ENCODE assay signal across 17 cellular contexts in the genomic region with DNA sequence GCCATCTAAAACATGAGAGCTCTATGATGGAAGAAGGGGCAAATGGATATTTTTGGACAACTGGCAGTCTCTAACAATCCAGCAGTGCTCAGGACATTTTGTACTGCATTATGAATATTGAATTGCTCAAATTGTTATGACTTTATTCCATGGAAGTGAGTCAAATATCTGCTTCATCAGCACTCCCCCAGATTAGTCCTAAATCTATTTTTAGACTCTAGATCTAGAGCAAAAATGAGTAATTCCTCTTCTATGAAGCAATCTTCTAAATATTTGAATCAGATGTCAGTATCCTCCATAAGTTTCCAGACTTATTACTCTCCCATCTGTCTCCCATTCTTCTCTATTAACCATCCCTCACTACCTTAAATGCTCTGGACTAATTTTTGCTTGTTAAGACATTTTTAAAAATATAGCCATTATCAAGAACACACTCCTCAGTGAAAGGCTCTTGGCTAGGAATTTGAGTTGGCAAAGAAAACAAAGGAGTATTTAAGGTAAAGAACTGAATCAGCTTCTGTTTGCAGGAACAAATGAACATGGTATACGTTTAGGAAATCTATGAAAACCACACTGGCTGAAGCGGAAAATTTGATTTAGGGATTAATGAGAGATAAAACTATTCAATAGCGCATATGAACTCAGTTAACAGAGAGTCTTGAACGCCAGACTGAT.
DNase-seq lines count a peak whose midpoint lies in the region; ATAC-seq and TF ChIP-seq lines count a peak whose summit lies in the region.
"Had no signal": no experiment of that assay in that cellular context is flagged by ENCODE, and none has a peak within 500 bp of the region (broad histone marks: within the 10 kb centered on the region; RNA-seq: fewer than 3 reads in every experiment).

No MANE protein-coding gene starts in this region.

- no peak overlapping the region for H3K4me3 ChIP-seq in breast epithelium
- no peak overlapping the region for H3K4me3 ChIP-seq in fibroblast of pulmonary artery (replicated peaks; ENCODE audit: low read depth, low read length)
- H3K4me3 ChIP-seq: coronary artery, gastroesophageal sphincter, ovary had no signal

- H3K27ac Mint-ChIP-seq in MCF 10A (ENCODE audit: low read depth, unreplicated experiment) (peak overlapping the region; percentile 66), T-helper 17 cell (no peak overlapping the region)
- H3K27ac Mint-ChIP-seq: activated naive CD4-positive, alpha-beta T cell treated with anti-CD3 and anti-CD28 coated beads for 36 hours; B cell had no signal

- no TSS peak for BruUV-seq in MCF 10A (replicated peaks; lab: Mats Ljungman, UMichigan)

- H3K36me3 Mint-ChIP-seq in MCF 10A (ENCODE audit: insufficient read depth, unreplicated experiment) (peaks cover 5% of the 10 kb centered on the region), T-helper 17 cell (ENCODE audit: low read depth) (no peaks in the 10 kb centered on the region)

- H3K4me3 Mint-ChIP-seq in MCF 10A (ENCODE audit: unreplicated experiment) (no peak overlapping the region), T-helper 17 cell (peak overlapping the region; percentile 26)
- H3K4me3 Mint-ChIP-seq: activated naive CD4-positive, alpha-beta T cell treated with anti-CD3 and anti-CD28 coated beads for 36 hours; B cell had no signal

- peaks cover 19% of the 10 kb centered on the region for H3K4me1 Mint-ChIP-seq in MCF 10A (ENCODE audit: insufficient read depth, unreplicated experiment)
- H3K4me1 Mint-ChIP-seq in T-helper 17 cell, result no peaks in the 10 kb centered on the region
- H3K4me1 Mint-ChIP-seq: B cell had no signal

- ATAC-seq in T-helper 17 cell (no peak), HG02623 (IDR thresholded peaks at IDR 0.05; ENCODE audit: unreplicated experiment) (no peak), HG02571 (IDR thresholded peaks at IDR 0.05; ENCODE audit: unreplicated experiment) (no peak)
- ATAC-seq: gastroesophageal sphincter had no signal

- TF ChIP-seq POLR2A in breast epithelium (IDR thresholded peaks at IDR 0.05), result no peak

- TF ChIP-seq CTCF in MCF 10A (IDR thresholded peaks at IDR 0.05; ENCODE audit: unreplicated experiment), result no peak
- TF ChIP-seq CTCF in breast epithelium (IDR thresholded peaks at IDR 0.05), result no peak
- TF ChIP-seq CTCF in fibroblast of pulmonary artery (IDR thresholded peaks at IDR 0.05; ENCODE audit: low read length, missing control alignments), result no peak

- DNase-seq in MCF 10A (ENCODE audit: unreplicated experiment) (peak; percentile 58), breast epithelium (ENCODE audit: low spot score in 2 of 2) (no peak), T-helper 17 cell (no peak), fibroblast of pulmonary artery (ENCODE audit: low read depth) (peak; percentile 76), kidney glomerular epithelial cell (lab: John Stamatoyannopoulos, UW) (no peak)
- DNase-seq in stimulated activated naive CD4-positive, alpha-beta T cell treated with Interleukin-2 at 50 U/mL for 16 hours (lab: John Stamatoyannopoulos, UW), result no peak
- DNase-seq: activated naive CD4-positive, alpha-beta T cell treated with anti-CD3 and anti-CD28 coated beads for 36 hours; DMS79 treated with DMSO at 0.1 percent for 48 hours; midbrain; NCI-H1930; ovary; SIG-M5 had no signal

- H3K27me3 Mint-ChIP-seq in MCF 10A (ENCODE audit: insufficient read depth, unreplicated experiment) (no peaks in the 10 kb centered on the region), T-helper 17 cell (no peaks in the 10 kb centered on the region)
- H3K27me3 Mint-ChIP-seq: B cell had no signal

- H3K27ac ChIP-seq in breast epithelium, result no peak overlapping the region
- H3K27ac ChIP-seq: coronary artery, gastroesophageal sphincter, ovary had no signal

- intact Hi-C loops in MCF 10A (cut with micrococcal nuclease) (loop anchor here (2.0 kb wide), 1 partner anchor 97 kb away; no protein-coding TSS in a partner anchor), breast epithelium (cut with DNase I; ENCODE audit: low total_unique reads) (no loop called here)

- H3K9me3 ChIP-seq in breast epithelium (no peaks in the 10 kb centered on the region), T-helper 17 cell (ENCODE audit: control insufficient read depth, low read length, poor library complexity, severe bottlenecking) (no peaks in the 10 kb centered on the region)
- H3K9me3 ChIP-seq: gastroesophageal sphincter, ovary had no signal

- no peaks in the 10 kb centered on the region for H3K9me3 Mint-ChIP-seq in MCF 10A (ENCODE audit: unreplicated experiment)
- H3K9me3 Mint-ChIP-seq: activated naive CD4-positive, alpha-beta T cell treated with anti-CD3 and anti-CD28 coated beads for 36 hours had no signal

- H3K4me1 ChIP-seq in breast epithelium, result no peaks in the 10 kb centered on the region
- H3K4me1 ChIP-seq: gastroesophageal sphincter had no signal

- CTCF ChIA-PET in MCF 10A (lab: Yijun Ruan, JAX), result interaction anchor here (1.2 to 2.5 kb wide), 2 partner anchors 16 to 97 kb away, joined by 7 read pairs; no protein-coding TSS in a partner anchor

- no peaks in the 10 kb centered on the region for H3K27me3 ChIP-seq in breast epithelium
- H3K27me3 ChIP-seq: gastroesophageal sphincter, ovary had no signal

- no peaks in the 10 kb centered on the region for H3K36me3 ChIP-seq in breast epithelium
- H3K36me3 ChIP-seq: gastroesophageal sphincter, ovary had no signal

- POLR2A ChIA-PET in MCF 10A (lab: Yijun Ruan, JAX), result interaction anchor here (0.6 to 2.2 kb wide), 3 partner anchors 16 to 663 kb away, joined by 3 to 7 read pairs (median 4); partner anchors contain the start of gene RFESD

Comparison
In these comparisons a context has a peak if more than half of its experiments do, and no peak if none do; other contexts are left out.
1. DNase-seq: peak in MCF 10A (single experiment) and fibroblast of pulmonary artery (single experiment); none in breast epithelium (0 of 2), T-helper 17 cell (0 of 3), stimulated activated naive CD4-positive, alpha-beta T cell treated with Interleukin-2 at 50 U/mL for 16 hours (single experiment) and kidney glomerular epithelial cell (single experiment).